19 cellular contexts compared by ENCODE assay signal in genomic region chr14:47186491-47186890, GRCh38.
DNase-seq lines count a peak whose midpoint lies in the region; ATAC-seq and TF ChIP-seq lines count a peak whose summit lies in the region.
"Had no signal": no experiment of that assay in that cellular context is flagged by ENCODE, and none has a peak within 500 bp of the region (broad histone marks: within the 10 kb centered on the region; RNA-seq: fewer than 3 reads in every experiment).

No MANE protein-coding gene starts in this region.

- ATAC-seq in HG02610 (IDR thresholded peaks at IDR 0.05; ENCODE audit: unreplicated experiment) = no peak
- ATAC-seq: CD8-positive, alpha-beta T cell; K562; sciatic nerve; upper lobe of right lung had no signal

- H3K4me3 ChIP-seq in choroid plexus epithelial cell (ENCODE audit: low read depth, low read length) = no peak overlapping the region
- H3K4me3 ChIP-seq: K562, left ventricle myocardium inferior, upper lobe of right lung had no signal

- TF ChIP-seq CTCF in choroid plexus epithelial cell (conservative IDR thresholded peaks at IDR 0.05; ENCODE audit: low read depth, low read length) = no peak

- peak; percentile 13 for DNase-seq in H4 (ENCODE audit: low spot score)
- DNase-seq in NCI-H69 (lab: John Stamatoyannopoulos, UW) = peak; percentile 42
- peak; percentile 71 for DNase-seq in choroid plexus epithelial cell (ENCODE audit: low read depth)
- DNase-seq in myocyte (ENCODE audit: low read depth) = peak; percentile 0
- DNase-seq in SKM-1 (lab: John Stamatoyannopoulos, UW; ENCODE audit: unreplicated experiment) = no peak
- no peak for DNase-seq in activated T-cell treated with anti-CD3 and anti-CD28 coated beads, Interleukin-2, amount 50 U/mL, for 48 hours
- DNase-seq in HT-29 (ENCODE audit: low spot score) = no peak
- DNase-seq: activated naive CD4-positive, alpha-beta T cell; activated T-cell treated with anti-CD3 and anti-CD28 coated beads for 4 hours; CD8-positive, alpha-beta T cell; foreskin melanocyte; left ventricle myocardium inferior; NCI-H2081 treated with DMSO at 0.1 percent for 48 hours; nucleus accumbens; stimulated activated CD4-positive, alpha-beta T cell treated with anti-CD3 and anti-CD28 coated beads, Interleukin-1b, Interleukin-23, amount 100 ng/mL, for 48 hours; upper lobe of right lung had no signal

Comparison
In these comparisons a context has a peak if more than half of its experiments do, and no peak if none do; other contexts are left out.
1. DNase-seq: peak in H4 (single experiment), NCI-H69 (single experiment), choroid plexus epithelial cell (single experiment) and myocyte (single experiment); none in SKM-1 (single experiment), activated T-cell treated with anti-CD3 and anti-CD28 coated beads, Interleukin-2, amount 50 U/mL, for 48 hours (0 of 2) and HT-29 (single experiment).